23 cellular contexts compared by ENCODE assay signal in the genomic region with DNA sequence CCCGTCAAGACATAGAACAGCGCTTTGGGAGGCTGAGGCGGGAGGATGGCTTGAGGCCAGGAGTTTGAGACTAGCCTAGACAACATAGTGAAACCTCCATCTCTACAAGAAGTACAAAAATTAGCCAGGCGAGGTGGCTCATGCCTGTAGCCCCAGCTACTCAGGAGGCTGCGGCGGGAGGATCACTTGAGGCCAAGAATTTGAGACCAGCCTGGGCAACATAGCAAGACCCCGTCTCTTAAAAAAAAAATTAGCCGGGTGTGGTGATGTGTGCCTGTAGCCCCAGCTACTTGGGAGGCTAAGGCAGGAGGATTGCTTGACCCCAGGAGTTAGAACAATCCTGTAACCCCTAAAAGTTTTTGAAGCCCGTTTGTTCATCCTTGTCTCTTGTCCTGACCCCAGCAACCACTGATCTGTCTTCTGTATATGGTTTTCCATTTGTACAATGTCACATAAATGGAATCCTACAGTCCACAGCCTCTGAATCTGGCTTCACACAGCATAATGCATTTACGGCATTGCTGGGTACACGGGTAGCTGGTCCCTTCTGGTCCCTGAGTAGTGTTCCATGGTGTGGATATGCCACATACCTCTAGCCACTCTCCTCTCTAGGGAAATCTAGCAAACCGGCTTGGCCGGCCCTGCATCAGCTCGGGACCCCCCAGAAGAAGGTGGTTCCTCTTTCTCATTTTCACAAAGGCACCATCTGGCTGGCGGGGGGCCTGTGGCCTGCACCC. TPM values are rescaled to one million over a fixed set of nuclear protein-coding genes. Genes with fewer than 3 reads are reported as not detected.
DNase-seq lines count a peak whose midpoint lies in the region; ATAC-seq and TF ChIP-seq lines count a peak whose summit lies in the region.
"Had no signal": no experiment of that assay in that cellular context is flagged by ENCODE, and none has a peak within 500 bp of the region (broad histone marks: within the 10 kb centered on the region; RNA-seq: fewer than 3 reads in every experiment).

No MANE protein-coding gene starts in this region.

- H3K4me1 ChIP-seq in H9 (ENCODE audit: insufficient read depth, low read length) (no peaks in the 10 kb centered on the region), hepatocyte (ENCODE audit: insufficient read depth) (peaks cover 38% of the 10 kb centered on the region), thymus (ENCODE audit: control insufficient read depth, insufficient read depth, low read length) (peaks cover 11% of the 10 kb centered on the region)
- H3K4me1 ChIP-seq: neural progenitor cell had no signal

- H3K79me1 ChIP-seq in H9 (ENCODE audit: insufficient read depth, low read depth, low read length, poor library complexity, severe bottlenecking) = peaks cover 2% of the 10 kb centered on the region

- no peak overlapping the region for H3K4me3 Mint-ChIP-seq in H9
- H3K4me3 Mint-ChIP-seq: activated T-cell treated with anti-CD3 and anti-CD28 coated beads, Interleukin-2, amount 50 U/mL, for 24 hours; CD14-positive monocyte; T-helper 17 cell had no signal

- no peak overlapping the region for H2BK12ac ChIP-seq in H9 (ENCODE audit: insufficient read length, low read depth, low read length)

- H3K27me3 Mint-ChIP-seq in H9 (ENCODE audit: low read depth) = no peaks in the 10 kb centered on the region
- H3K27me3 Mint-ChIP-seq: activated T-cell treated with anti-CD3 and anti-CD28 coated beads, Interleukin-2, amount 50 U/mL, for 24 hours; T-helper 17 cell had no signal

- H3K56ac ChIP-seq in H9 (ENCODE audit: insufficient read length, low read depth, low read length) = no peak overlapping the region

- no peak overlapping the region for H2BK120ac ChIP-seq in H9 (ENCODE audit: low read depth, low read length, poor library complexity, severe bottlenecking)

- H3K36me3 ChIP-seq in hepatocyte (replicated peaks; ENCODE audit: insufficient read depth, low read depth) (no peaks in the 10 kb centered on the region), thymus (ENCODE audit: control insufficient read depth, insufficient read depth) (no peaks in the 10 kb centered on the region)
- H3K36me3 ChIP-seq: neural progenitor cell, suprapubic skin, vagina had no signal

- H3K9me2 ChIP-seq in hepatocyte (replicated peaks; ENCODE audit: insufficient read depth) = no peaks in the 10 kb centered on the region

- H4K91ac ChIP-seq in H9 (ENCODE audit: insufficient read length, low read depth, low read length) = no peak overlapping the region

- ATAC-seq in GM18858 (IDR thresholded peaks at IDR 0.05; ENCODE audit: unreplicated experiment) = no peak
- ATAC-seq: body of pancreas, gastroesophageal sphincter, T-helper 17 cell had no signal

- H2AK5ac ChIP-seq in H9 (ENCODE audit: insufficient read length, low read length) = no peak overlapping the region

- CTCF ChIA-PET in RWPE1 (lab: Yijun Ruan, JAX) = interaction anchor here (0.7 kb wide), 1 partner anchor 45 kb away, joined by 3 read pairs; no protein-coding TSS in a partner anchor

- H3K23ac ChIP-seq in H9 (ENCODE audit: insufficient read length, low read depth, low read length) = no peak overlapping the region

- H3K4ac ChIP-seq in H9 (ENCODE audit: low read depth, low read length) = no peak overlapping the region

- peaks cover 14 to 28% of the 10 kb centered on the region in 2 experiments for H3K4me1 Mint-ChIP-seq in H9
- H3K4me1 Mint-ChIP-seq: CD14-positive monocyte had no signal

- H3K9me3 ChIP-seq in H9 (ENCODE audit: control insufficient read depth, low read depth, low read length) (no peaks in the 10 kb centered on the region), hepatocyte (ENCODE audit: low read depth) (no peaks in the 10 kb centered on the region), thymus (ENCODE audit: control insufficient read depth) (no peaks in the 10 kb centered on the region)
- H3K9me3 ChIP-seq: body of pancreas, gastroesophageal sphincter, suprapubic skin, vagina had no signal

- H4K8ac ChIP-seq in H9 (replicated peaks; ENCODE audit: insufficient read length, low read depth, low read length) = no peak overlapping the region

- no peak overlapping the region for H3K9ac ChIP-seq in H9 (ENCODE audit: extremely low read depth, insufficient read length, low read length)
- H3K9ac ChIP-seq: neural progenitor cell had no signal

- no peak overlapping the region for H2BK20ac ChIP-seq in H9 (ENCODE audit: low read depth, low read length, poor library complexity, severe bottlenecking)

- no peak overlapping the region for H4K5ac ChIP-seq in H9 (ENCODE audit: insufficient read length, low read depth, low read length)

- H3K4me2 ChIP-seq in H9 (ENCODE audit: insufficient read depth, insufficient read length, low read length) (no peak overlapping the region), hepatocyte (peak overlapping the region; percentile 56)
- H3K4me2 ChIP-seq: neural progenitor cell had no signal

- H2BK15ac ChIP-seq in H9 (ENCODE audit: low read depth, low read length) = no peak overlapping the region

- H3K79me2 ChIP-seq in H9 (ENCODE audit: insufficient read depth, low read length) (peaks cover 19% of the 10 kb centered on the region), hepatocyte (peaks cover 100% of the 10 kb centered on the region)

- H3K4me3 ChIP-seq in hepatocyte (no peak overlapping the region), thymus (ENCODE audit: low read length) (no peak overlapping the region)
- H3K4me3 ChIP-seq: body of pancreas, gastroesophageal sphincter, neural progenitor cell, SK-N-MC, suprapubic skin, vagina had no signal

- no peak overlapping the region for H3T11ph ChIP-seq in H9 (ENCODE audit: low read length)

- no peak overlapping the region for H3K18ac ChIP-seq in H9 (ENCODE audit: insufficient read length, low read depth, low read length)

- H4K20me1 ChIP-seq in H9 (ENCODE audit: control insufficient read depth, insufficient read depth, insufficient read length) = no peaks in the 10 kb centered on the region
- peaks cover 90% of the 10 kb centered on the region for H4K20me1 ChIP-seq in hepatocyte (ENCODE audit: insufficient read depth, poor library complexity, severe bottlenecking)

- POLR2A ChIA-PET in RWPE1 (lab: Yijun Ruan, JAX; ENCODE audit: low non-redundant PET) = no interaction called here

- no peaks in the 10 kb centered on the region for H3K27me3 ChIP-seq in H9 (ENCODE audit: insufficient read depth, low read length)
- H3K27me3 ChIP-seq in hepatocyte = no peaks in the 10 kb centered on the region
- no peaks in the 10 kb centered on the region for H3K27me3 ChIP-seq in thymus (ENCODE audit: control insufficient read depth, insufficient read depth)
- H3K27me3 ChIP-seq: body of pancreas, gastroesophageal sphincter, neural progenitor cell, suprapubic skin, vagina had no signal

- TF ChIP-seq CTCF in H9 (conservative IDR thresholded peaks at IDR 0.05) = no peak
- no peak for TF ChIP-seq CTCF in RWPE1 (conservative IDR thresholded peaks at IDR 0.05; ENCODE audit: low read depth)
- no peak for TF ChIP-seq CTCF in hepatocyte (IDR thresholded peaks at IDR 0.05; ENCODE audit: poor library complexity)

- peaks cover 2% of the 10 kb centered on the region for H3K23me2 ChIP-seq in H9 (ENCODE audit: insufficient read length, low read depth, low read length, poor library complexity, severe bottlenecking)

- H2AFZ ChIP-seq in H9 (ENCODE audit: low read length) (no peak overlapping the region), hepatocyte (no peak overlapping the region)
- H2AFZ ChIP-seq: neural progenitor cell had no signal

- peaks cover 3 to 16% (median 9%) of the 10 kb centered on the region in 3 experiments; a peak in 4 of 7 replicates for H3K36me3 Mint-ChIP-seq in H9 (ENCODE audit: insufficient read depth in 1 of 3, low read depth in 3 of 3)
- H3K36me3 Mint-ChIP-seq: CD14-positive monocyte had no signal

- peak overlapping the region; percentile 52 to 73 (median 59); a peak in 4 of 7 replicates for H3K27ac Mint-ChIP-seq in H9
- H3K27ac Mint-ChIP-seq: activated T-cell treated with anti-CD3 and anti-CD28 coated beads, Interleukin-2, amount 50 U/mL, for 24 hours; CD14-positive monocyte; T-helper 17 cell had no signal

- H3K27ac ChIP-seq in H9 (ENCODE audit: insufficient read length, low read depth, low read length) (no peak overlapping the region), RWPE1 (peak overlapping the region; percentile 95), hepatocyte (peak overlapping the region; percentile 58), thymus (ENCODE audit: low read depth) (peak overlapping the region; percentile 5)
- H3K27ac ChIP-seq: body of pancreas, neural progenitor cell, SK-N-MC, vagina had no signal

- no peak overlapping the region for H2BK5ac ChIP-seq in H9 (ENCODE audit: insufficient read length, low read length)

- no peak overlapping the region for H3K14ac ChIP-seq in H9 (ENCODE audit: insufficient read depth, low read length)

- DNase-seq in H9 (no peak), RWPE1 (ENCODE audit: low spot score) (no peak), hepatocyte (ENCODE audit: low spot score) (no peak), NCI-H1436 (lab: John Stamatoyannopoulos, UW) (no peak), DMS53 (lab: John Stamatoyannopoulos, UW) (no peak)
- DNase-seq: activated CD4-positive, alpha-beta T cell treated with anti-CD3 and anti-CD28 coated beads for 4 hours; activated CD8-positive, alpha-beta memory T cell treated with anti-CD3 and anti-CD28 coated beads for 24 hours; activated T-cell treated with anti-CD3 and anti-CD28 coated beads, Interleukin-2, amount 50 U/mL, for 24 hours; body of pancreas; erythroblast; islet precursor cell; NCI-H526; posterior cingulate gyrus; stimulated activated CD4-positive, alpha-beta T cell treated with anti-CD3 and anti-CD28 coated beads, Interleukin-1b, Interleukin-23, amount 100 ng/mL, for 48 hours; T-helper 17 cell had no signal

- no peaks in the 10 kb centered on the region for H3K9me3 Mint-ChIP-seq in H9
- H3K9me3 Mint-ChIP-seq: activated T-cell treated with anti-CD3 and anti-CD28 coated beads, Interleukin-2, amount 50 U/mL, for 24 hours; CD14-positive monocyte; neural progenitor cell had no signal

- WGBS in H9 (ENCODE audit: extremely low coverage, insufficient read length, low lambda C conversion rate) = no CpG with 5 or more reads among the region's 15 CpGs
- WGBS in hepatocyte (ENCODE audit: low lambda C conversion rate, missing lambda C conversion rate) = 94% methylated on average over 13 of the region's 15 CpGs
- WGBS in thymus = 93% methylated on average over 15 of the region's 15 CpGs

RNA-seq across cellular contexts. Expression of a gene that starts 8.4 kb away (rescaled TPM):
- total RNA-seq in H9 (2021) (34.3 and 39.9 TPM in 2 replicates), hepatocyte (27.8 and 34.9 TPM in 2 replicates)
- polyA plus RNA-seq in hepatocyte (39.6 and 46.7 TPM in 2 replicates), thymus (14.6 TPM)
- polyA plus RNA-seq: CD14-positive monocyte had no signal
